In genomic region chr3:185960518-185961288, GRCh38 we compare ENCODE assay signal across 1 cellular context.
TF ChIP-seq lines count a peak whose summit lies in the region.

No MANE protein-coding gene starts in this region.

TF ChIP-seq in H1, 55 proteins besides CTCF, POLR2A, EP300 and RAD21:
- TF ChIP-seq RFX5 (IDR thresholded peaks at IDR 0.05; ENCODE audit: borderline replicate concordance, low read depth, low read length) (no peak), JUN (IDR thresholded peaks at IDR 0.05; ENCODE audit: low read depth, low read length) (no peak), SAP30 (IDR thresholded peaks at IDR 0.05; ENCODE audit: insufficient read depth, insufficient replicate concordance, low read length) (no peak), ZNF274 (IDR thresholded peaks at IDR 0.05; ENCODE audit: borderline replicate concordance, extremely low read depth, low read length) (no peak), NRF1 (IDR thresholded peaks at IDR 0.05; ENCODE audit: low read depth, low read length) (no peak), SP1 (IDR thresholded peaks at IDR 0.05; ENCODE audit: low read depth, low read length) (no peak), GTF2F1 (IDR thresholded peaks at IDR 0.05; ENCODE audit: borderline replicate concordance, low read depth, low read length) (no peak), SIRT6 (IDR thresholded peaks at IDR 0.05; ENCODE audit: low read length) (no peak), EGR1 (IDR thresholded peaks at IDR 0.05; ENCODE audit: borderline replicate concordance, low read depth, low read length) (no peak), SIX5 (IDR thresholded peaks at IDR 0.05; ENCODE audit: low read depth, low read length) (no peak), CREB1 (IDR thresholded peaks at IDR 0.05) (no peak), CHD7 (IDR thresholded peaks at IDR 0.05; ENCODE audit: insufficient replicate concordance, low read length) (no peak), YY1 (IDR thresholded peaks at IDR 0.05; ENCODE audit: low read depth, low read length) (no peak), SP2 (IDR thresholded peaks at IDR 0.05; ENCODE audit: low read length) (no peak), SUZ12 (IDR thresholded peaks at IDR 0.05; ENCODE audit: low read length) (no peak), BCL11A (IDR thresholded peaks at IDR 0.05; ENCODE audit: low read depth in 2 of 2, low read length in 2 of 2) (no peak), KDM1A (IDR thresholded peaks at IDR 0.05; ENCODE audit: borderline replicate concordance, low read length) (no peak), HDAC2 (IDR thresholded peaks at IDR 0.05; ENCODE audit: borderline replicate concordance in 1 of 2, low read depth in 2 of 2, low read length in 2 of 2) (no peak), CTBP2 (IDR thresholded peaks at IDR 0.05; ENCODE audit: borderline replicate concordance, insufficient read depth, insufficient read length, low read length) (no peak), TCF12 (IDR thresholded peaks at IDR 0.05; ENCODE audit: low read depth, low read length) (no peak)
